In genomic region chr13:44198826-44199225, GRCh38 we compare ENCODE assay signal across 22 cellular contexts.
A peak's percentile ranks its signal among the peaks of the same experiment; 100 is the strongest.
DNase-seq lines count a peak whose midpoint lies in the region; ATAC-seq and TF ChIP-seq lines count a peak whose summit lies in the region.
"Had no signal": no experiment of that assay in that cellular context is flagged by ENCODE, and none has a peak within 500 bp of the region (broad histone marks: within the 10 kb centered on the region; RNA-seq: fewer than 3 reads in every experiment).

No MANE protein-coding gene starts in this region.

- peaks cover 19% of the 10 kb centered on the region for H3K4me1 ChIP-seq in psoas muscle
- H3K4me1 ChIP-seq: BE2C had no signal

- peak; percentile 4 to 13 (median 10) for ATAC-seq in psoas muscle
- ATAC-seq in GM18519 (IDR thresholded peaks at IDR 0.05; ENCODE audit: low FRiP score, unreplicated experiment) = no peak

- H3K9me3 ChIP-seq in psoas muscle = no peaks in the 10 kb centered on the region
- H3K9me3 ChIP-seq: BE2C had no signal

- 73 to 76% (median 74%) methylated on average over 3 of the region's 3 CpGs for WGBS in psoas muscle, 3 donors

- no peaks in the 10 kb centered on the region for H3K36me3 ChIP-seq in psoas muscle (ENCODE audit: insufficient read depth in 1 of 2, low read depth in 1 of 2)
- H3K36me3 ChIP-seq: BE2C, WERI-Rb-1 had no signal

- intact Hi-C loops in psoas muscle (cut with DNase I) = loop anchor here (5.0 kb wide), 3 partner anchors 38 to 233 kb away; no protein-coding TSS in a partner anchor

- H3K27me3 ChIP-seq in psoas muscle (ENCODE audit: insufficient read depth in 3 of 3, low read length in 2 of 3) = no peaks in the 10 kb centered on the region
- H3K27me3 ChIP-seq: BE2C had no signal

- DNase-seq in NCI-H146 (lab: John Stamatoyannopoulos, UW) (peak; percentile 54), NCI-H146 treated with DMSO at 0.1 percent for 48 hours (lab: John Stamatoyannopoulos, UW; ENCODE audit: unreplicated experiment) (no peak), NCI-H69 (lab: John Stamatoyannopoulos, UW) (peak; percentile 86), epithelial cell of esophagus (ENCODE audit: low read depth) (peak; percentile 34), psoas muscle (no peak), iPS-NIHi11 (ENCODE audit: low spot score) (no peak), OCI-M2 (lab: John Stamatoyannopoulos, UW; ENCODE audit: unreplicated experiment) (no peak)
- DNase-seq: activated CD4-positive, alpha-beta T cell treated with anti-CD3 and anti-CD28 coated beads, Interleukin-2, amount 50 U/mL, for 48 hours; activated naive CD4-positive, alpha-beta T cell treated with Interleukin-2 at 50 U/mL for 16 hours; BE2C; GDM1; HCEC 1CT; NCI-H510A treated with DMSO at 0.1 percent for 48 hours; nephron progenitor cell; SHP77; small intestine; stimulated activated CD4-positive, alpha-beta T cell treated with anti-CD3 and anti-CD28 coated beads, Interleukin-4, amount 100 ng/mL, for 1 hour; T-helper 1 cell; WERI-Rb-1 had no signal

- H3K27ac ChIP-seq in psoas muscle = peak overlapping the region; percentile 32
- H3K27ac ChIP-seq: 22Rv1, coronary artery, WERI-Rb-1 had no signal

- H3K4me3 ChIP-seq in epithelial cell of esophagus (ENCODE audit: low read length) (no peak overlapping the region), psoas muscle (no peak overlapping the region)
- H3K4me3 ChIP-seq: coronary artery had no signal

- TF ChIP-seq CTCF in epithelial cell of esophagus (IDR thresholded peaks at IDR 0.05; ENCODE audit: insufficient read depth, low read depth, low read length, missing control alignments) (no peak), psoas muscle (IDR thresholded peaks at IDR 0.05) (no peak)

Comparison
In these comparisons a context has a peak if more than half of its experiments do, and no peak if none do; other contexts are left out.
1. DNase-seq: peak in NCI-H146 (single experiment), NCI-H69 (single experiment) and epithelial cell of esophagus (single experiment); none in NCI-H146 treated with DMSO at 0.1 percent for 48 hours (single experiment), psoas muscle (0 of 2), iPS-NIHi11 (single experiment) and OCI-M2 (single experiment).